In genomic region chr22:37344735-37345462, GRCh38 we compare ENCODE assay signal across 20 cellular contexts.
"Had no signal": no experiment of that assay in that cellular context is flagged by ENCODE, and none has a peak within 500 bp of the region (broad histone marks: within the 10 kb centered on the region; RNA-seq: fewer than 3 reads in every experiment).

No MANE protein-coding gene starts in this region.

- H3K9me3 Mint-ChIP-seq: activated naive CD4-positive, alpha-beta T cell treated with anti-CD3 and anti-CD28 coated beads for 36 hours; activated naive CD8-positive, alpha-beta T cell treated with anti-CD3 and anti-CD28 coated beads, Interleukin-2, amount 50 U/mL, for 24 hours; activated T-helper 2 cell treated with anti-CD3 and anti-CD28 coated beads, Interferon-gamma antibody, Interleukin-2, Interleukin-4, amounts not matched to agents 10 μg/mL and 5 μg/mL and 100 μg/mL, durations not matched to agents 14 hours and 24 hours and 36 hours; central memory CD8-positive, alpha-beta T cell; nephron progenitor cell; stimulated activated naive CD8-positive, alpha-beta T cell treated with anti-CD3 and anti-CD28 coated beads, Interleukin-15, amount 100 ng/mL, for 72 hours had no signal

- H3K9me3 ChIP-seq: colonic mucosa, lower lobe of right lung, ovary, psoas muscle, suprapubic skin, transverse colon had no signal

- H3K4me1 Mint-ChIP-seq: activated naive CD8-positive, alpha-beta T cell treated with anti-CD3 and anti-CD28 coated beads, Interleukin-2, amount 50 U/mL, for 24 hours had no signal

- H3K27me3 ChIP-seq: colonic mucosa, ovary had no signal

- H3K4me3 ChIP-seq: colonic mucosa, lower lobe of right lung, ovary, psoas muscle, suprapubic skin, transverse colon had no signal

- H3K4me1 ChIP-seq: colonic mucosa, lower lobe of right lung, psoas muscle had no signal

- H3K36me3 ChIP-seq: colonic mucosa, lower lobe of right lung, ovary, suprapubic skin, transverse colon had no signal

- H3K27ac Mint-ChIP-seq: activated naive CD4-positive, alpha-beta T cell treated with anti-CD3 and anti-CD28 coated beads for 36 hours; activated naive CD8-positive, alpha-beta T cell treated with anti-CD3 and anti-CD28 coated beads, Interleukin-2, amount 50 U/mL, for 24 hours; activated T-helper 2 cell treated with anti-CD3 and anti-CD28 coated beads, Interferon-gamma antibody, Interleukin-2, Interleukin-4, amounts not matched to agents 10 μg/mL and 5 μg/mL and 100 μg/mL, durations not matched to agents 14 hours and 24 hours and 36 hours; nephron progenitor cell; T-helper 17 cell had no signal

- ATAC-seq: activated CD4-positive, CD25-positive, alpha-beta regulatory T cell treated with anti-CD3 and anti-CD28 coated beads, Interleukin-2, amount 50 U/mL, for 24 hours; activated naive CD8-positive, alpha-beta T cell treated with anti-CD3 and anti-CD28 coated beads, Interleukin-2, amount 50 U/mL, for 24 hours; lower lobe of right lung; psoas muscle; T-helper 17 cell had no signal

- H3K27ac ChIP-seq: colonic mucosa, lower lobe of right lung, ovary, psoas muscle, suprapubic skin, transverse colon had no signal

- H3K27me3 Mint-ChIP-seq: stimulated activated naive CD8-positive, alpha-beta T cell treated with anti-CD3 and anti-CD28 coated beads, Interleukin-15, amount 100 ng/mL, for 72 hours had no signal

- DNase-seq: activated naive CD4-positive, alpha-beta T cell treated with anti-CD3 and anti-CD28 coated beads for 36 hours; activated naive CD8-positive, alpha-beta T cell treated with anti-CD3 and anti-CD28 coated beads, Interleukin-2, amount 50 U/mL, for 24 hours; activated T-cell treated with anti-CD3 and anti-CD28 coated beads for 4 hours; colonic mucosa; erythroblast; foreskin melanocyte; lower lobe of right lung; nephron progenitor cell; psoas muscle; right cardiac atrium; stimulated activated CD4-positive, alpha-beta T cell treated with anti-CD3 and anti-CD28 coated beads, Interleukin-2, amount 100 ng/mL, for 24 hours; stimulated activated naive CD8-positive, alpha-beta T cell treated with anti-CD3 and anti-CD28 coated beads, Interleukin-15, amount 100 ng/mL, for 72 hours; T-helper 17 cell; transverse colon had no signal

- FAIRE-seq: endometrium had no signal

- H3K4me3 Mint-ChIP-seq: activated naive CD4-positive, alpha-beta T cell treated with anti-CD3 and anti-CD28 coated beads for 36 hours; activated naive CD8-positive, alpha-beta T cell treated with anti-CD3 and anti-CD28 coated beads, Interleukin-2, amount 50 U/mL, for 24 hours; central memory CD8-positive, alpha-beta T cell; nephron progenitor cell; stimulated activated naive CD8-positive, alpha-beta T cell treated with anti-CD3 and anti-CD28 coated beads, Interleukin-15, amount 100 ng/mL, for 72 hours; T-helper 17 cell had no signal
